2 cellular contexts compared by ENCODE assay signal in genomic region chr17:28727727-28728363, GRCh38.
TF ChIP-seq lines count a peak whose summit lies in the region.

No MANE protein-coding gene starts in this region.

TF ChIP-seq in HEK293, 187 proteins besides CTCF, POLR2A, EP300 and RAD21 (continued from another document and continues in another):
- no peak for TF ChIP-seq PRDM2 (tag by site-specific recombination; IDR thresholded peaks at IDR 0.05; ENCODE audit: borderline replicate concordance)
- 0 out of 2 replicates have a peak, but pooled peaks have one; percentile 2 for TF ChIP-seq ZNF146 (tag by site-specific recombination; IDR thresholded peaks at IDR 0.05)
- no peak for TF ChIP-seq ZNF776 (tag by site-specific recombination; IDR thresholded peaks at IDR 0.05; ENCODE audit: borderline replicate concordance)
- peak; percentile 90 for TF ChIP-seq IKZF3 (tag by site-specific recombination; IDR thresholded peaks at IDR 0.05)
- TF ChIP-seq FEZF1 (tag by site-specific recombination; IDR thresholded peaks at IDR 0.05): no peak
- TF ChIP-seq GLIS2 (tag by site-specific recombination; IDR thresholded peaks at IDR 0.05): no peak
- TF ChIP-seq ZFP3 (tag by site-specific recombination; IDR thresholded peaks at IDR 0.05; ENCODE audit: low read depth): 0 out of 2 replicates have a peak, but pooled peaks have one; percentile 4
- peak; percentile 65; the same call in 1 of the 2 replicates for TF ChIP-seq ZNF280D (tag by site-specific recombination; IDR thresholded peaks at IDR 0.05)
- TF ChIP-seq ZNF610 (tag by site-specific recombination; IDR thresholded peaks at IDR 0.05; ENCODE audit: borderline replicate concordance): no peak
- no peak for TF ChIP-seq TRIM28 (IDR thresholded peaks at IDR 0.05; ENCODE audit: borderline replicate concordance, low read length)
- TF ChIP-seq ZNF514 (tag by site-specific recombination; IDR thresholded peaks at IDR 0.05): no peak
- TF ChIP-seq ZNF155 (tag by site-specific recombination; IDR thresholded peaks at IDR 0.05): no peak
- TF ChIP-seq KLF9 (tag by site-specific recombination; IDR thresholded peaks at IDR 0.05; ENCODE audit: low read depth): no peak
- peak; percentile 88 for TF ChIP-seq ZBTB6 (tag by site-specific recombination; IDR thresholded peaks at IDR 0.05)
- TF ChIP-seq ZNF18 (tag by site-specific recombination; IDR thresholded peaks at IDR 0.05): peak; percentile 86

TF ChIP-seq in HepG2, 621 proteins besides CTCF, POLR2A, EP300 and RAD21 (continued from another document and continues in another):
- TF ChIP-seq ATF3 (CRISPR knock-in tag; IDR thresholded peaks at IDR 0.05) (0 out of 2 replicates have a peak, but pooled peaks have one; percentile 1), AGO2 (optimal IDR thresholded peaks at IDR 0.05; ENCODE audit: low read depth, low read length) (no peak), SMAD1 (CRISPR knock-in tag; IDR thresholded peaks at IDR 0.05; ENCODE audit: borderline replicate concordance, low read depth) (0 out of 2 replicates have a peak, but pooled peaks have one; percentile 65), PPARG (CRISPR knock-in tag; conservative IDR thresholded peaks at IDR 0.05) (no peak), ASH2L (IDR thresholded peaks at IDR 0.05; ENCODE audit: insufficient read length, low read depth, low read length) (peak; percentile 28), ZNF713 (CRISPR knock-in tag; IDR thresholded peaks at IDR 0.05) (no peak), HNRNPLL (IDR thresholded peaks at IDR 0.05; ENCODE audit: low read depth, low read length, poor library complexity, severe bottlenecking) (no peak), ZSCAN5A (CRISPR knock-in tag; IDR thresholded peaks at IDR 0.05; ENCODE audit: borderline replicate concordance) (no peak), DPF2 (CRISPR knock-in tag; IDR thresholded peaks at IDR 0.05; ENCODE audit: borderline replicate concordance, low read depth) (no peak), ZNF550 (CRISPR knock-in tag; IDR thresholded peaks at IDR 0.05; ENCODE audit: borderline replicate concordance) (0 out of 2 replicates have a peak, but pooled peaks have one; percentile 40), SOX6 (IDR thresholded peaks at IDR 0.05) (no peak), SOX6 (CRISPR knock-in tag; IDR thresholded peaks at IDR 0.05) (peak; percentile 8; the same call in 1 of the 2 replicates), SP5 (CRISPR knock-in tag; IDR thresholded peaks at IDR 0.05; ENCODE audit: borderline replicate concordance, low read depth) (no peak), MYC (CRISPR knock-in tag; IDR thresholded peaks at IDR 0.05; ENCODE audit: borderline replicate concordance) (peak; percentile 13), ZNF512B (CRISPR knock-in tag; IDR thresholded peaks at IDR 0.05; ENCODE audit: borderline replicate concordance) (peak; percentile 41; the same call in 1 of the 2 replicates), SRY (CRISPR knock-in tag; IDR thresholded peaks at IDR 0.05) (0 out of 2 replicates have a peak, but pooled peaks have one; percentile 17), ZNF331 (CRISPR knock-in tag; IDR thresholded peaks at IDR 0.05) (peak; percentile 13; the same call in 1 of the 2 replicates), ZNF772 (CRISPR knock-in tag; IDR thresholded peaks at IDR 0.05) (no peak), ZBTB39 (CRISPR knock-in tag; IDR thresholded peaks at IDR 0.05) (no peak), KDM2A (CRISPR knock-in tag; IDR thresholded peaks at IDR 0.05; ENCODE audit: borderline replicate concordance, low read depth) (no peak), SALL2 (CRISPR knock-in tag; IDR thresholded peaks at IDR 0.05) (0 out of 2 replicates have a peak, but pooled peaks have one; percentile 17), AKNA (CRISPR knock-in tag; IDR thresholded peaks at IDR 0.05; ENCODE audit: borderline replicate concordance) (0 out of 2 replicates have a peak, but pooled peaks have one; percentile 14), ZXDC (CRISPR knock-in tag; IDR thresholded peaks at IDR 0.05) (peak; percentile 17; the same call in 1 of the 2 replicates), ADNP (CRISPR knock-in tag; IDR thresholded peaks at IDR 0.05) (no peak), DBP (CRISPR knock-in tag; IDR thresholded peaks at IDR 0.05; ENCODE audit: not compliant biosample characterization) (peak; percentile 16), ETS1 (CRISPR knock-in tag; IDR thresholded peaks at IDR 0.05) (no peak), ZNF44 (CRISPR knock-in tag; IDR thresholded peaks at IDR 0.05) (no peak), ARNT2 (CRISPR knock-in tag; IDR thresholded peaks at IDR 0.05; ENCODE audit: low read depth) (no peak), THAP8 (CRISPR knock-in tag; IDR thresholded peaks at IDR 0.05; ENCODE audit: borderline replicate concordance) (no peak), ZNF557 (CRISPR knock-in tag; IDR thresholded peaks at IDR 0.05) (0 out of 2 replicates have a peak, but pooled peaks have one; percentile 8), RBAK (CRISPR knock-in tag; IDR thresholded peaks at IDR 0.05) (no peak), GABPB1 (CRISPR knock-in tag; IDR thresholded peaks at IDR 0.05) (peak; percentile 60), ZNF207 (IDR thresholded peaks at IDR 0.05; ENCODE audit: borderline replicate concordance) (no peak), NR2F2 (IDR thresholded peaks at IDR 0.05; ENCODE audit: borderline replicate concordance, low read depth) (no peak), ZNF879 (CRISPR knock-in tag; IDR thresholded peaks at IDR 0.05) (no peak)
